1 cellular context compared by ENCODE assay signal in genomic region chr1:222906271-222906739, GRCh38.
TF ChIP-seq lines count a peak whose summit lies in the region.
"Not testable (repeated sequence)": the region's sequence is repeated elsewhere in the genome, so short reads cannot be mapped to it uniquely, and the experiment has no call there.

No MANE protein-coding gene starts in this region.

TF ChIP-seq in K562, 482 proteins besides CTCF, POLR2A, EP300 and RAD21 (continued from another document and continues in another):
- TF ChIP-seq ZNF592 (IDR thresholded peaks at IDR 0.05) (peak; percentile 98), E4F1 (CRISPR knock-in tag; IDR thresholded peaks at IDR 0.05; ENCODE audit: borderline replicate concordance) (peak; percentile 60; the same call in 1 of the 2 replicates), ZFP1 (CRISPR knock-in tag; IDR thresholded peaks at IDR 0.05) (0 out of 2 replicates have a peak, but pooled peaks have one; percentile 62), ZNF444 (CRISPR knock-in tag; IDR thresholded peaks at IDR 0.05) (peak; percentile 82; the same call in 1 of the 2 replicates), KLF13 (tag; IDR thresholded peaks at IDR 0.05; ENCODE audit: borderline replicate concordance, low read depth) (0 out of 2 replicates have a peak, but pooled peaks have one; percentile 35), YY1 (IDR thresholded peaks at IDR 0.05; ENCODE audit: borderline replicate concordance in 1 of 3, control insufficient read depth in 1 of 3, extremely low read depth in 1 of 3, insufficient read depth in 3 of 3, insufficient read length in 1 of 3, insufficient replicate concordance in 2 of 3, low read depth in 1 of 3, low read length in 2 of 3) (peak in 2 of 3 experiments; percentile 40 to 66), ATF1 (tag; IDR thresholded peaks at IDR 0.05) (peak; percentile 39; the same call in 1 of the 2 replicates), ZKSCAN8 (CRISPR knock-in tag; IDR thresholded peaks at IDR 0.05) (peak; percentile 95), ZNF134 (CRISPR knock-in tag; conservative IDR thresholded peaks at IDR 0.05) (peak; percentile 78), E2F3 (CRISPR knock-in tag; IDR thresholded peaks at IDR 0.05) (peak; percentile 97), RFX1 (IDR thresholded peaks at IDR 0.05) (peak; percentile 83), ZBTB9 (CRISPR knock-in tag; IDR thresholded peaks at IDR 0.05) (peak; percentile 97), CREB3 (tag; conservative IDR thresholded peaks at IDR 0.05; ENCODE audit: low read depth) (peak; percentile 97), HIVEP1 (CRISPR knock-in tag; IDR thresholded peaks at IDR 0.05) (peak; percentile 91), ZNF586 (CRISPR knock-in tag; conservative IDR thresholded peaks at IDR 0.05) (0 out of 2 replicates have a peak, but pooled peaks have one; percentile 32), ZNF41 (CRISPR knock-in tag; conservative IDR thresholded peaks at IDR 0.05) (peak; percentile 93), ZNF311 (CRISPR knock-in tag; IDR thresholded peaks at IDR 0.05) (peak; percentile 91; the same call in 1 of the 2 replicates), ZNF518B (CRISPR knock-in tag; IDR thresholded peaks at IDR 0.05) (peak; percentile 66; the same call in 1 of the 2 replicates), NR2C1 (IDR thresholded peaks at IDR 0.05) (0 out of 2 replicates have a peak, but pooled peaks have one; percentile 20), NR2C1 (tag; IDR thresholded peaks at IDR 0.05) (peak; percentile 83), ZNF76 (CRISPR knock-in tag; IDR thresholded peaks at IDR 0.05; ENCODE audit: borderline replicate concordance) (peak; percentile 93; the same call in 1 of the 2 replicates), ZNF449 (CRISPR knock-in tag; IDR thresholded peaks at IDR 0.05) (peak; percentile 93), DMBX1 (CRISPR knock-in tag; IDR thresholded peaks at IDR 0.05; ENCODE audit: borderline replicate concordance) (peak; percentile 97), POLR2H (tag; IDR thresholded peaks at IDR 0.05; ENCODE audit: low read depth) (peak; percentile 70; the same call in 1 of the 2 replicates), DDX20 (tag; IDR thresholded peaks at IDR 0.05; ENCODE audit: low read depth) (peak; percentile 82; the same call in 1 of the 2 replicates), SRF (CRISPR knock-in tag; IDR thresholded peaks at IDR 0.05) (peak in 1 of 2 experiments; percentile 81; a peak in 2 of 4 replicates), HSF4 (CRISPR knock-in tag; IDR thresholded peaks at IDR 0.05; ENCODE audit: borderline replicate concordance) (peak; percentile 27; the same call in 1 of the 2 replicates), RREB1 (CRISPR knock-in tag; IDR thresholded peaks at IDR 0.05) (0 out of 2 replicates have a peak, but pooled peaks have one; percentile 55), RFX7 (CRISPR knock-in tag; IDR thresholded peaks at IDR 0.05) (peak; percentile 60; the same call in 1 of the 2 replicates), ZNF165 (CRISPR knock-in tag; IDR thresholded peaks at IDR 0.05; ENCODE audit: borderline replicate concordance) (peak; percentile 88), ZNF551 (CRISPR knock-in tag; IDR thresholded peaks at IDR 0.05) (0 out of 2 replicates have a peak, but pooled peaks have one; percentile 56), ETV1 (tag; conservative IDR thresholded peaks at IDR 0.05; ENCODE audit: low read depth) (0 out of 2 replicates have a peak, but pooled peaks have one; percentile 44), ZNF75A (CRISPR knock-in tag; IDR thresholded peaks at IDR 0.05) (peak; percentile 77; the same call in 1 of the 2 replicates), ZNF740 (tag; IDR thresholded peaks at IDR 0.05) (peak in 1 of 2 experiments; percentile 98; a peak in 2 of 4 replicates), KLF6 (CRISPR knock-in tag; IDR thresholded peaks at IDR 0.05; ENCODE audit: borderline replicate concordance) (peak; percentile 96), ZNF445 (CRISPR knock-in tag; IDR thresholded peaks at IDR 0.05; ENCODE audit: low read depth) (peak; percentile 93)
- TF ChIP-seq ATF1, ZNF740 (CRISPR knock-in tag; IDR thresholded peaks at IDR 0.05): not testable (repeated sequence)
